ENCODE assay signal across 18 cellular contexts in genomic region chr17:18285296-18285695, GRCh38. TPM values are rescaled to one million over a fixed set of nuclear protein-coding genes. Genes with fewer than 3 reads are reported as not detected.
DNase-seq lines count a peak whose midpoint lies in the region; ATAC-seq, FAIRE-seq and TF ChIP-seq lines count a peak whose summit lies in the region.
"Had no signal": no experiment of that assay in that cellular context is flagged by ENCODE, and none has a peak within 500 bp of the region (broad histone marks: within the 10 kb centered on the region; RNA-seq: fewer than 3 reads in every experiment).

No MANE protein-coding gene starts in this region.

- intact Hi-C loops in pancreas (cut with DNase I), result no loop called here

- no peak overlapping the region for H3K14ac ChIP-seq in neuronal stem cell (ENCODE audit: low read length)

- H3K18ac ChIP-seq in neuronal stem cell (ENCODE audit: low read length), result no peak overlapping the region

- TF ChIP-seq CTCF in endodermal cell (conservative IDR thresholded peaks at IDR 0.05), result no peak
- TF ChIP-seq CTCF in pancreas (IDR thresholded peaks at IDR 0.05), result no peak

- peak overlapping the region; percentile 13 to 50 for H3K27ac Mint-ChIP-seq in activated naive CD4-positive, alpha-beta T cell treated with anti-CD3 and anti-CD28 coated beads, Interleukin-2, amount 50 U/mL, for 72 hours
- H3K27ac Mint-ChIP-seq in activated naive CD4-positive, alpha-beta T cell treated with anti-CD3 and anti-CD28 coated beads, Interleukin-2, amount 10 ng/mL, durations not matched to agents 7 days and 5 days, result no peak overlapping the region
- peak overlapping the region; percentile 59 for H3K27ac Mint-ChIP-seq in endodermal cell
- H3K27ac Mint-ChIP-seq: CD4-positive, alpha-beta memory T cell had no signal

- CTCF ChIA-PET in activated naive CD4-positive, alpha-beta T cell treated with anti-CD3 and anti-CD28 coated beads, Interleukin-2, amount 10 ng/mL, durations not matched to agents 7 days and 5 days (lab: Charles Lee), result no interaction called here

- no peak overlapping the region for H3K23ac ChIP-seq in neuronal stem cell (ENCODE audit: low read depth, low read length, poor library complexity)

- no peaks in the 10 kb centered on the region for H3K4me1 Mint-ChIP-seq in activated naive CD4-positive, alpha-beta T cell treated with anti-CD3 and anti-CD28 coated beads, Interleukin-2, amount 10 ng/mL, durations not matched to agents 7 days and 5 days
- H3K4me1 Mint-ChIP-seq in endodermal cell, result no peaks in the 10 kb centered on the region
- H3K4me1 Mint-ChIP-seq: CD4-positive, alpha-beta memory T cell had no signal

- no peak overlapping the region for H2BK5ac ChIP-seq in neuronal stem cell (ENCODE audit: low read length)

- peak overlapping the region; percentile 79 for H2BK12ac ChIP-seq in neuronal stem cell (ENCODE audit: low read length)

- H3K27me3 Mint-ChIP-seq in activated naive CD4-positive, alpha-beta T cell treated with anti-CD3 and anti-CD28 coated beads, Interleukin-2, amount 10 ng/mL, durations not matched to agents 7 days and 5 days, result no peaks in the 10 kb centered on the region
- H3K27me3 Mint-ChIP-seq in endodermal cell (ENCODE audit: insufficient read depth), result no peaks in the 10 kb centered on the region
- H3K27me3 Mint-ChIP-seq: CD4-positive, alpha-beta memory T cell had no signal

- no peak overlapping the region for H4K8ac ChIP-seq in neuronal stem cell (ENCODE audit: low read depth, low read length)

- H3K4me3 ChIP-seq in endodermal cell (ENCODE audit: low read length) (no peak overlapping the region), neuronal stem cell (ENCODE audit: low read length in 2 of 2) (no peak overlapping the region), pancreas (no peak overlapping the region)
- H3K4me3 ChIP-seq: GM23248 had no signal

- H2BK120ac ChIP-seq in neuronal stem cell (ENCODE audit: low read depth, low read length), result no peak overlapping the region

- H3K36me3 ChIP-seq in endodermal cell (ENCODE audit: control insufficient read depth, insufficient read depth, low read length) (peaks cover 83% of the 10 kb centered on the region), neuronal stem cell (replicated peaks in 1 of 2; ENCODE audit: control insufficient read depth in 2 of 2, insufficient read depth in 2 of 2, low read length in 2 of 2) (peaks cover 65 to 97% of the 10 kb centered on the region in 2 donors), pancreas (peaks cover 7 to 55% (median 19%) of the 10 kb centered on the region in 3 donors)

- H4K91ac ChIP-seq in neuronal stem cell (ENCODE audit: low read depth, low read length, poor library complexity), result no peak overlapping the region

- no peak for ATAC-seq in activated naive CD4-positive, alpha-beta T cell treated with anti-CD3 and anti-CD28 coated beads, Interleukin-2, amount 50 U/mL, for 72 hours
- no peak for ATAC-seq in pancreas

- H3K27ac ChIP-seq in endodermal cell (ENCODE audit: low read depth, low read length), result no peak overlapping the region
- no peak overlapping the region for H3K27ac ChIP-seq in neuronal stem cell (replicated peaks; ENCODE audit: low read length)
- no peak overlapping the region for H3K27ac ChIP-seq in pancreas
- H3K27ac ChIP-seq: GM23248 had no signal

- 96 to 98% methylated on average over 9 to 11 of the region's 11 CpGs for WGBS in endodermal cell (ENCODE audit: insufficient coverage in 1 of 2, insufficient read length in 1 of 2), 2 experiments
- no CpG with 5 or more reads among the region's 11 CpGs for WGBS in neuronal stem cell (ENCODE audit: extremely low coverage in 2 of 2, insufficient read length in 2 of 2, insufficient replicate concordance in 1 of 2), 2 donors
- WGBS in pancreas, 2 donors, result 94 to 96% methylated on average over 11 of the region's 11 CpGs

- no peak overlapping the region for H2AK5ac ChIP-seq in neuronal stem cell (ENCODE audit: low read depth, low read length)

- no peaks in the 10 kb centered on the region for H3K9me3 Mint-ChIP-seq in activated naive CD4-positive, alpha-beta T cell treated with anti-CD3 and anti-CD28 coated beads, Interleukin-2, amount 50 U/mL, for 72 hours
- no peaks in the 10 kb centered on the region for H3K9me3 Mint-ChIP-seq in activated naive CD4-positive, alpha-beta T cell treated with anti-CD3 and anti-CD28 coated beads, Interleukin-2, amount 10 ng/mL, durations not matched to agents 7 days and 5 days
- no peaks in the 10 kb centered on the region for H3K9me3 Mint-ChIP-seq in endodermal cell
- H3K9me3 Mint-ChIP-seq: CD4-positive, alpha-beta memory T cell had no signal

- H3K4me3 Mint-ChIP-seq in activated naive CD4-positive, alpha-beta T cell treated with anti-CD3 and anti-CD28 coated beads, Interleukin-2, amount 10 ng/mL, durations not matched to agents 7 days and 5 days, result no peak overlapping the region
- H3K4me3 Mint-ChIP-seq in endodermal cell, result no peak overlapping the region
- H3K4me3 Mint-ChIP-seq: CD4-positive, alpha-beta memory T cell had no signal

- H2AFZ ChIP-seq in neuronal stem cell (ENCODE audit: low read length), result no peak overlapping the region
- H2AFZ ChIP-seq: GM23248 had no signal

- H3K4me2 ChIP-seq in neuronal stem cell (ENCODE audit: insufficient read depth, low read length, poor library complexity, severe bottlenecking), result no peak overlapping the region

- FAIRE-seq in pancreas (lab: Jason Lieb, UNC), result no peak
- FAIRE-seq: G401.6, GM12892, H1 had no signal

- no peaks in the 10 kb centered on the region for H3K27me3 ChIP-seq in endodermal cell (ENCODE audit: control insufficient read depth, insufficient read depth, low read length, poor library complexity, severe bottlenecking)
- H3K27me3 ChIP-seq in neuronal stem cell (ENCODE audit: control insufficient read depth in 3 of 3, insufficient read depth in 3 of 3, low read depth in 1 of 3, low read length in 3 of 3), result no peaks in the 10 kb centered on the region
- H3K27me3 ChIP-seq in pancreas, result no peaks in the 10 kb centered on the region

- peaks cover 5% of the 10 kb centered on the region for H3K79me1 ChIP-seq in neuronal stem cell (ENCODE audit: low read depth, low read length)

- H3K36me3 Mint-ChIP-seq in activated naive CD4-positive, alpha-beta T cell treated with anti-CD3 and anti-CD28 coated beads, Interleukin-2, amount 50 U/mL, for 72 hours, result peaks cover 9 to 35% of the 10 kb centered on the region in 2 donors
- H3K36me3 Mint-ChIP-seq in activated naive CD4-positive, alpha-beta T cell treated with anti-CD3 and anti-CD28 coated beads, Interleukin-2, amount 10 ng/mL, durations not matched to agents 7 days and 5 days, result peaks cover 41% of the 10 kb centered on the region
- H3K36me3 Mint-ChIP-seq in endodermal cell (ENCODE audit: low read depth), result peaks cover 85% of the 10 kb centered on the region

- H2BK15ac ChIP-seq in neuronal stem cell (ENCODE audit: low read length), result no peak overlapping the region

- H3K9ac ChIP-seq in endodermal cell (ENCODE audit: extremely low read depth, low read length, poor library complexity, severe bottlenecking), result no peak overlapping the region
- H3K9ac ChIP-seq in neuronal stem cell (ENCODE audit: low read depth, low read length, poor library complexity), result no peak overlapping the region
- H3K9ac ChIP-seq: GM23248 had no signal

- no peak overlapping the region for H3K4ac ChIP-seq in neuronal stem cell (ENCODE audit: low read length)

- no peaks in the 10 kb centered on the region for H3K9me3 ChIP-seq in endodermal cell (ENCODE audit: control insufficient read depth, low read length)
- H3K9me3 ChIP-seq in neuronal stem cell (replicated peaks in 1 of 2; ENCODE audit: control insufficient read depth in 2 of 2, insufficient read depth in 1 of 2, low read depth in 1 of 2, low read length in 2 of 2), result no peaks in the 10 kb centered on the region
- no peaks in the 10 kb centered on the region for H3K9me3 ChIP-seq in pancreas

- no peak for DNase-seq in activated naive CD4-positive, alpha-beta T cell treated with anti-CD3 and anti-CD28 coated beads, Interleukin-2, amount 50 U/mL, for 72 hours (ENCODE audit: low spot score in 2 of 2)
- no peak for DNase-seq in activated naive CD4-positive, alpha-beta T cell treated with anti-CD3 and anti-CD28 coated beads, Interleukin-2, amount 10 ng/mL, durations not matched to agents 7 days and 5 days
- DNase-seq in endodermal cell, result no peak
- no peak for DNase-seq in neuronal stem cell (ENCODE audit: low spot score)
- DNase-seq in pancreas, result no peak
- DNase-seq in NCI-H2107 (lab: John Stamatoyannopoulos, UW), result no peak
- DNase-seq: C1 segment of cervical spinal cord; Calu3; CD4-positive, alpha-beta memory T cell; COR-L47; DMS53; DMS79 treated with DMSO at 0.1 percent for 48 hours; GM23248; H7; HCEC 1CT had no signal

- no peaks in the 10 kb centered on the region for H3K4me1 ChIP-seq in endodermal cell (ENCODE audit: control insufficient read depth, insufficient read depth, low read length)
- H3K4me1 ChIP-seq in neuronal stem cell (ENCODE audit: control insufficient read depth in 2 of 2, insufficient read depth in 1 of 2, low read depth in 1 of 2, low read length in 2 of 2), result no peaks in the 10 kb centered on the region
- no peaks in the 10 kb centered on the region for H3K4me1 ChIP-seq in pancreas

RNA-seq across cellular contexts. Expression of gene MIEF2, which starts 24.8 kb away (rescaled TPM):
- 10 to 100 TPM in 1 of 2 donors, 1 to 10 TPM in 1; 7.4 to 15.5 TPM for total RNA-seq in activated naive CD4-positive, alpha-beta T cell treated with anti-CD3 and anti-CD28 coated beads, Interleukin-2, amount 50 U/mL, for 72 hours
- 10 to 100 TPM; 15.3 to 19.6 TPM for total RNA-seq in endodermal cell
- polyA plus RNA-seq in endodermal cell (2013, experiment 1 of 2), result 6.2 TPM
- polyA plus RNA-seq in endodermal cell (2013, experiment 2 of 2), result 6.0 TPM
- 4.4 TPM for polyA plus RNA-seq in neuronal stem cell (2013, experiment 1 of 2)
- polyA plus RNA-seq in neuronal stem cell (2013, experiment 2 of 2), result 4.6 TPM
- total RNA-seq in pancreas, result 10 to 100 TPM in 2 of 6 donors, 1 to 10 TPM in 4; 7.1 to 11.1 (median 9.2) TPM
- 1 to 10 TPM; 5.8 to 9.3 TPM for polyA plus RNA-seq in pancreas

RNA-seq across cellular contexts. Expression of gene FLII, which starts 26.8 kb away (rescaled TPM):
- 100 to 1,000 TPM; 267 to 273 TPM for total RNA-seq in activated naive CD4-positive, alpha-beta T cell treated with anti-CD3 and anti-CD28 coated beads, Interleukin-2, amount 50 U/mL, for 72 hours
- 100 to 1,000 TPM; 299 to 335 TPM for total RNA-seq in endodermal cell
- 143 TPM for polyA plus RNA-seq in endodermal cell (2013, experiment 1 of 2)
- 127 TPM for polyA plus RNA-seq in endodermal cell (2013, experiment 2 of 2)
- polyA plus RNA-seq in neuronal stem cell (2013, experiment 1 of 2), result 127 TPM
- 124 TPM for polyA plus RNA-seq in neuronal stem cell (2013, experiment 2 of 2)
- 100 to 1,000 TPM; 142 to 203 (median 162) TPM for total RNA-seq in pancreas
- polyA plus RNA-seq in pancreas, result 100 to 1,000 TPM; 254 to 282 TPM

RNA-seq across cellular contexts. Expression of gene TOP3A, which starts 29.5 kb away (rescaled TPM):
- 10 to 100 TPM; 78.3 to 97.4 TPM for total RNA-seq in activated naive CD4-positive, alpha-beta T cell treated with anti-CD3 and anti-CD28 coated beads, Interleukin-2, amount 50 U/mL, for 72 hours
- total RNA-seq in endodermal cell, result 10 to 100 TPM; 60.4 to 67.4 TPM
- 31.5 TPM for polyA plus RNA-seq in endodermal cell (2013, experiment 1 of 2)
- 32.0 TPM for polyA plus RNA-seq in endodermal cell (2013, experiment 2 of 2)
- 18.5 TPM for polyA plus RNA-seq in neuronal stem cell (2013, experiment 1 of 2)
- polyA plus RNA-seq in neuronal stem cell (2013, experiment 2 of 2), result 19.5 TPM
- total RNA-seq in pancreas, result 10 to 100 TPM in 4 of 6 donors, 1 to 10 TPM in 2; 9.4 to 16.5 (median 11.0) TPM
- 10 to 100 TPM; 16.6 to 18.7 TPM for polyA plus RNA-seq in pancreas

RNA-seq across cellular contexts. Expression of gene SMCR8, which starts 29.8 kb away (rescaled TPM):
- total RNA-seq in activated naive CD4-positive, alpha-beta T cell treated with anti-CD3 and anti-CD28 coated beads, Interleukin-2, amount 50 U/mL, for 72 hours, result 10 to 100 TPM; 18.8 to 23.5 TPM
- total RNA-seq in endodermal cell (10 to 100 TPM; 20.7 to 22.2 TPM), pancreas (10 to 100 TPM in 1 of 6 donors, 1 to 10 TPM in 5; 4.3 to 11.5 (median 6.3) TPM)
- 9.4 TPM for polyA plus RNA-seq in endodermal cell (2013, experiment 1 of 2)
- 10.0 TPM for polyA plus RNA-seq in endodermal cell (2013, experiment 2 of 2)
- polyA plus RNA-seq in neuronal stem cell (2013, experiment 1 of 2), result 4.7 TPM
- 4.8 TPM for polyA plus RNA-seq in neuronal stem cell (2013, experiment 2 of 2)
- polyA plus RNA-seq in pancreas, result 1 to 10 TPM; 2.7 to 3.8 TPM

RNA-seq across cellular contexts. Expression of gene LLGL1, which starts 59.9 kb away (rescaled TPM):
- 10 to 100 TPM; 14.5 to 15.0 TPM for total RNA-seq in activated naive CD4-positive, alpha-beta T cell treated with anti-CD3 and anti-CD28 coated beads, Interleukin-2, amount 50 U/mL, for 72 hours
- total RNA-seq in endodermal cell (10 to 100 TPM; 66.3 to 69.3 TPM), pancreas (1 to 10 TPM; 3.4 to 8.4 (median 4.5) TPM)
- polyA plus RNA-seq in endodermal cell (2013, experiment 1 of 2), result 106 TPM
- polyA plus RNA-seq in endodermal cell (2013, experiment 2 of 2), result 99.6 TPM
- polyA plus RNA-seq in neuronal stem cell (2013, experiment 1 of 2), result 72.8 TPM
- polyA plus RNA-seq in neuronal stem cell (2013, experiment 2 of 2), result 73.5 TPM
- 1 to 10 TPM; 6.3 to 7.3 TPM for polyA plus RNA-seq in pancreas
